28 cellular contexts compared by ENCODE assay signal in the genomic region with DNA sequence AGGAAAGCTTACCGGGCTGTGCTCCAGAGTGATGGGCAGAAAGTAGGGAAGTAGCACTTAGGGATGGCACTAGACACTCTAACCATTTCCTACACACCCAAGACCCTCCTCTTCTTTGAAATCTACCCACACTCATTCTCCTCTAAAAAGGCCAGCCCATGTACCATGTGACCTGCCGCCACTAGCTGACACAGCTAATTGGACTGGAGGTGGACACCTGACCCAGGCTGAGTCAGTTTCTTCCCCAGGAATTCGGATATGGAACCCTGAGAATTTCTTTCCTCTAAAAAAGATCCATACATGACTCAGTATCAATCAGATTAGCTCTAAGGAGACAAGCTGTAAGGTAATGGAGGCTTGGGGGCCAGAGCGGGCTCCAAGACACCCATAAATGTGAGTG.
"Had no signal": no experiment of that assay in that cellular context is flagged by ENCODE, and none has a peak within 500 bp of the region (broad histone marks: within the 10 kb centered on the region; RNA-seq: fewer than 3 reads in every experiment).

No MANE protein-coding gene starts in this region.

- H3K9me3 ChIP-seq: ovary, psoas muscle, right lobe of liver, sigmoid colon, stomach, thoracic aorta, tibial artery, transverse colon, upper lobe of right lung, uterus had no signal

- H3K4me1 ChIP-seq: parathyroid adenoma, psoas muscle, right lobe of liver, sigmoid colon, stomach, tibial artery, transverse colon, upper lobe of right lung, uterus had no signal

- H3K27ac ChIP-seq: neural progenitor cell, ovary, parathyroid adenoma, psoas muscle, right lobe of liver, sigmoid colon, stomach, thoracic aorta, tibial artery, transverse colon, upper lobe of right lung, uterus had no signal

- DNase-seq: naive thymus-derived CD4-positive, alpha-beta T cell; natural killer cell; ovary; posterior cingulate gyrus; psoas muscle; right cardiac atrium; right lobe of liver; sigmoid colon; small intestine; stimulated activated CD4-positive, alpha-beta T cell treated with anti-CD3 and anti-CD28 coated beads, Interleukin-15, amount 100 ng/mL, for 24 hours; stimulated activated CD4-positive, alpha-beta T cell treated with anti-CD3 and anti-CD28 coated beads, Interleukin-2, amount 100 ng/mL, for 24 hours; stimulated activated CD4-positive, alpha-beta T cell treated with anti-CD3 and anti-CD28 coated beads, Interleukin-2, amount 100 ng/mL, for 48 hours; stimulated activated CD4-positive, alpha-beta T cell treated with anti-CD3 and anti-CD28 coated beads, Interleukin-4, amount 100 ng/mL, for 24 hours; stimulated activated naive B cell treated with anti-CD40 and anti-IgM and Interleukin-4, amounts not matched to agents 10 μg/mL and 1 μg/mL and 100 μg/mL, for 72 hours; stimulated activated naive CD4-positive, alpha-beta T cell treated with Interleukin-2 at 50 U/mL for 16 hours; stomach; tibial artery; transverse colon; upper lobe of right lung; uterus had no signal

- H3K4me1 Mint-ChIP-seq: natural killer cell, nephron had no signal

- H3K36me3 Mint-ChIP-seq: naive thymus-derived CD4-positive, alpha-beta T cell; natural killer cell; neural progenitor cell; stimulated activated effector memory CD8-positive, alpha-beta T cell treated with anti-CD3 and anti-CD28 coated beads, Interleukin-12 subunit alpha, Interleukin-12 subunit beta, amount 100 ng/mL, for 72 hours; stimulated activated naive B cell treated with anti-CD40 and anti-IgM and Interleukin-4, amounts not matched to agents 10 μg/mL and 1 μg/mL and 100 μg/mL, for 72 hours; type B pancreatic cell had no signal

- H3K4me3 Mint-ChIP-seq: naive thymus-derived CD4-positive, alpha-beta T cell; natural killer cell; nephron; neural progenitor cell; stimulated activated effector memory CD8-positive, alpha-beta T cell treated with anti-CD3 and anti-CD28 coated beads, Interleukin-12 subunit alpha, Interleukin-12 subunit beta, amount 100 ng/mL, for 72 hours; stimulated activated naive B cell treated with anti-CD40 and anti-IgM and Interleukin-4, amounts not matched to agents 10 μg/mL and 1 μg/mL and 100 μg/mL, for 72 hours; stimulated activated naive CD8-positive, alpha-beta T cell treated with anti-CD3 and anti-CD28 coated beads, Interleukin-15, Interleukin-2, amounts not matched to agents 100 ng/mL and 50 ng/mL, for 24 hours; type B pancreatic cell had no signal

- H3K36me3 ChIP-seq: neural progenitor cell, ovary, right lobe of liver, sigmoid colon, stomach, thoracic aorta, tibial artery, transverse colon, upper lobe of right lung, uterus had no signal

- H3K4me3 ChIP-seq: neural progenitor cell, ovary, psoas muscle, right lobe of liver, sigmoid colon, stomach, thoracic aorta, tibial artery, transverse colon, upper lobe of right lung, uterus had no signal

- H3K4me2 ChIP-seq: neural progenitor cell had no signal

- H3K9ac ChIP-seq: neural progenitor cell, parathyroid adenoma had no signal

- H3K27ac Mint-ChIP-seq: naive thymus-derived CD4-positive, alpha-beta T cell; natural killer cell; nephron; progenitor cell of endocrine pancreas; stimulated activated effector memory CD8-positive, alpha-beta T cell treated with anti-CD3 and anti-CD28 coated beads, Interleukin-12 subunit alpha, Interleukin-12 subunit beta, amount 100 ng/mL, for 72 hours; stimulated activated naive B cell treated with anti-CD40 and anti-IgM and Interleukin-4, amounts not matched to agents 10 μg/mL and 1 μg/mL and 100 μg/mL, for 72 hours; stimulated activated naive CD8-positive, alpha-beta T cell treated with anti-CD3 and anti-CD28 coated beads, Interleukin-15, Interleukin-2, amounts not matched to agents 100 ng/mL and 50 ng/mL, for 24 hours; type B pancreatic cell had no signal

- ATAC-seq: naive thymus-derived CD4-positive, alpha-beta T cell; natural killer cell; psoas muscle; right cardiac atrium; right lobe of liver; stimulated activated effector memory CD8-positive, alpha-beta T cell treated with anti-CD3 and anti-CD28 coated beads, Interleukin-12 subunit alpha, Interleukin-12 subunit beta, amount 100 ng/mL, for 72 hours; stimulated activated naive B cell treated with anti-CD40 and anti-IgM and Interleukin-4, amounts not matched to agents 10 μg/mL and 1 μg/mL and 100 μg/mL, for 72 hours; upper lobe of right lung had no signal

- H3K27me3 ChIP-seq: neural progenitor cell, ovary, right lobe of liver, sigmoid colon, tibial artery, transverse colon, upper lobe of right lung, uterus had no signal

- H3K9me3 Mint-ChIP-seq: naive thymus-derived CD4-positive, alpha-beta T cell; natural killer cell; nephron; neural progenitor cell; stimulated activated effector memory CD8-positive, alpha-beta T cell treated with anti-CD3 and anti-CD28 coated beads, Interleukin-12 subunit alpha, Interleukin-12 subunit beta, amount 100 ng/mL, for 72 hours; stimulated activated naive B cell treated with anti-CD40 and anti-IgM and Interleukin-4, amounts not matched to agents 10 μg/mL and 1 μg/mL and 100 μg/mL, for 72 hours; stimulated activated naive CD8-positive, alpha-beta T cell treated with anti-CD3 and anti-CD28 coated beads, Interleukin-15, Interleukin-2, amounts not matched to agents 100 ng/mL and 50 ng/mL, for 24 hours; type B pancreatic cell had no signal

- H2AFZ ChIP-seq: neural progenitor cell, parathyroid adenoma had no signal
